ENCODE assay signal across 10 cellular contexts in the genomic region with DNA sequence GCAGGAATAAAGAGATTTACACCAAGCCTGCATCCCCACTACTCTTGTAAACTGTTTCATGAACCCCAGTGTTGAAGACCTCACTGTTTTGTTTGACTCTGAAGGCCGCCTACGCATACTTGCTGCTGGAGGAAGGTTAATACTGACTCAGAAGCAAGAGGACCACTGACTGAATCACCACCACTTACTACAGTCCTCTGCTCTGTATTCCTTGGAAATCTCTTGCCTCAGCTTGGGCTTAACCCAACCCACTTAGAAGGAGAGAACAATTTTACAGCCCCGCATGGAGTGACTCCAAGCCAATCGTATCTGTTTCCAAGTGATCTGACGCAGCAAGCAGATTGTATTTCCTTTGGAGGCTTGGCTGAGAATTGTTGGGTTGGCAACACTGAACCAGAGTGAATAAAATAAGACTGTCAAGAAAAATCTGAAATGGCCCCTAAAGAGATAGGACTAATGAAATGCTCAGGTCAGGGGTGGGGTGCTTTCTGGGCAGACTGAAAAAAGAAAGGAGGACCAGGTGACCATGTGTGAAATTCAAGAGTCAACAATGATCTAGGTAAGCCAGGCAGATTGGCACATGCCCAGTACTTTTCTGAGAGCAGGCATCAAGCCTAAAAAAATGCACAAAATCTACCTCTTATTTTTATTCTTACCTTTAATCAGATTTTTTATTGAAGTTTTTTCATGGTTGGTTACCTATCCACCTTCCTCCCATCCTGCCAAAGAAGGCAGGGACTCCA.
A peak's percentile ranks its signal among the peaks of the same experiment; 100 is the strongest.
DNase-seq lines count a peak whose midpoint lies in the region; ATAC-seq and TF ChIP-seq lines count a peak whose summit lies in the region.
"Had no signal": no experiment of that assay in that cellular context is flagged by ENCODE, and none has a peak within 500 bp of the region (broad histone marks: within the 10 kb centered on the region; RNA-seq: fewer than 3 reads in every experiment).

No MANE protein-coding gene starts in this region.

- peaks cover 27% of the 10 kb centered on the region for H3K79me1 ChIP-seq in trophoblast cell (ENCODE audit: low read length)

- no peak overlapping the region for H2BK120ac ChIP-seq in trophoblast cell (ENCODE audit: insufficient read depth, low read length, poor library complexity)

- WGBS in trophoblast cell (ENCODE audit: extremely low coverage, insufficient coverage, insufficient read length): no CpG with 5 or more reads among the region's 5 CpGs

- no peaks in the 10 kb centered on the region for H3K36me3 ChIP-seq in trophoblast cell (ENCODE audit: control insufficient read depth in 1 of 2, insufficient read depth in 2 of 2, low read length in 2 of 2)

- H3K4me3 ChIP-seq in trophoblast cell (ENCODE audit: low read depth, low read length): no peak overlapping the region

- H3K9me3 ChIP-seq in trophoblast cell (ENCODE audit: insufficient read depth, low read depth, low read length): no peaks in the 10 kb centered on the region

- no peaks in the 10 kb centered on the region for H3K27me3 ChIP-seq in trophoblast cell (ENCODE audit: insufficient read depth, low read length)

- H3K79me2 ChIP-seq in trophoblast cell (ENCODE audit: control insufficient read depth, insufficient read depth, low read length, poor library complexity): peaks cover 5% of the 10 kb centered on the region

- peaks cover 27 to 29% of the 10 kb centered on the region in 2 experiments for H3K4me1 ChIP-seq in trophoblast cell (ENCODE audit: control insufficient read depth in 1 of 2, insufficient read depth in 2 of 2, low read length in 2 of 2)

- peak overlapping the region; percentile 8 for H4K8ac ChIP-seq in trophoblast cell (ENCODE audit: low read depth, low read length)

- no peak overlapping the region for H3K4me2 ChIP-seq in trophoblast cell (ENCODE audit: low read length)

- H4K91ac ChIP-seq in trophoblast cell (ENCODE audit: low read depth, low read length): no peak overlapping the region

- H2AK5ac ChIP-seq in trophoblast cell (ENCODE audit: low read length): no peak overlapping the region

- H3K4ac ChIP-seq in trophoblast cell (ENCODE audit: low read depth, low read length): no peak overlapping the region

- H3K27ac ChIP-seq in trophoblast cell (ENCODE audit: low read depth, low read length): no peak overlapping the region

- no peak overlapping the region for H3K14ac ChIP-seq in trophoblast cell (ENCODE audit: low read length)

- no peak overlapping the region for H3K9ac ChIP-seq in trophoblast cell (ENCODE audit: low read length)

- no peak overlapping the region for H3K23ac ChIP-seq in trophoblast cell (ENCODE audit: low read length)

- no peak for TF ChIP-seq CTCF in GM10266 (IDR thresholded peaks at IDR 0.05; ENCODE audit: control insufficient read depth, insufficient read depth, low read depth, missing control alignments)

- no peak overlapping the region for H2AFZ ChIP-seq in trophoblast cell (ENCODE audit: insufficient read depth, low read length, poor library complexity)

- no peak overlapping the region for H2BK5ac ChIP-seq in trophoblast cell (ENCODE audit: low read depth, low read length, poor library complexity)

- peak; percentile 85 for DNase-seq in AG08396 (ENCODE audit: low spot score)
- DNase-seq in RPMI7951 (ENCODE audit: low read depth): peak; percentile 98
- DNase-seq in fibroblast of the conjunctiva (ENCODE audit: low read depth): peak; percentile 99
- DNase-seq in trophoblast cell: peak in 1 of 2 donors; percentile 36
- DNase-seq in NCI-H2029 treated with DMSO at 0.1 percent for 48 hours (lab: John Stamatoyannopoulos, UW): no peak
- no peak for DNase-seq in GM10266 (ENCODE audit: extremely low spot score)
- no peak for DNase-seq in stimulated activated CD4-positive, alpha-beta T cell treated with anti-CD3 and anti-CD28 coated beads, Interleukin-4, amount 100 ng/mL, for 24 hours
- DNase-seq: activated CD4-positive, alpha-beta T cell treated with anti-CD3 and anti-CD28 coated beads, Interleukin-2, amount 50 U/mL, for 1 hour; NCI-H187 treated with DMSO at 0.1 percent for 48 hours had no signal

- H2BK12ac ChIP-seq in trophoblast cell (ENCODE audit: low read length): peak overlapping the region; percentile 82

- ATAC-seq in GM21381 (IDR thresholded peaks at IDR 0.05; ENCODE audit: unreplicated experiment): no peak

- no peak overlapping the region for H4K12ac ChIP-seq in trophoblast cell (ENCODE audit: low read depth, low read length)

- H3K18ac ChIP-seq in trophoblast cell (ENCODE audit: low read length): peak overlapping the region; percentile 33

Comparison
In these comparisons a context has a peak if more than half of its experiments do, and no peak if none do; other contexts are left out.
1. DNase-seq: peak in AG08396 (single experiment), RPMI7951 (single experiment) and fibroblast of the conjunctiva (single experiment); none in NCI-H2029 treated with DMSO at 0.1 percent for 48 hours (single experiment), GM10266 (single experiment) and stimulated activated CD4-positive, alpha-beta T cell treated with anti-CD3 and anti-CD28 coated beads, Interleukin-4, amount 100 ng/mL, for 24 hours (single experiment).